ENCODE assay signal across 23 cellular contexts in genomic region chr7:7178906-7179305, GRCh38. TPM values are rescaled to one million over a fixed set of nuclear protein-coding genes. Genes with fewer than 3 reads are reported as not detected.
DNase-seq lines count a peak whose midpoint lies in the region; ATAC-seq, FAIRE-seq and TF ChIP-seq lines count a peak whose summit lies in the region.
"Had no signal": no experiment of that assay in that cellular context is flagged by ENCODE, and none has a peak within 500 bp of the region (broad histone marks: within the 10 kb centered on the region; RNA-seq: fewer than 3 reads in every experiment).

No MANE protein-coding gene starts in this region.

- DNase-seq in ELR (ENCODE audit: low read depth) (peak; percentile 67), NCI-H226 (peak; percentile 87), epithelial cell of prostate (ENCODE audit: low read depth, low spot score) (peak; percentile 89), neural crest cell (ENCODE audit: low read depth, low spot score) (no peak), upper lobe of right lung (no peak), HTR-8/SVneo (ENCODE audit: insufficient read length, low spot score) (no peak), GM19240 (ENCODE audit: insufficient read length, low spot score) (no peak), NCI-H2107 treated with DMSO at 0.1 percent for 48 hours (lab: John Stamatoyannopoulos, UW; ENCODE audit: unreplicated experiment) (no peak)
- DNase-seq: activated CD4-positive, alpha-beta T cell treated with anti-CD3 and anti-CD28 coated beads, Interleukin-2, amount 50 U/mL, for 1 hour; CD8-positive, alpha-beta memory T cell; cerebellar nuclear complex; effector CD8-positive, alpha-beta T cell; H7; islet precursor cell; midbrain; NCI-H1417 treated with DMSO at 0.1 percent for 48 hours; NCI-H2171 treated with DMSO at 0.1 percent for 48 hours; NCI-H748 treated with DMSO at 0.1 percent for 48 hours; retina; stimulated activated naive CD4-positive, alpha-beta T cell treated with Interleukin-2 at 50 U/mL for 16 hours had no signal

- no peak for ATAC-seq in upper lobe of right lung

- H3K36me3 ChIP-seq in upper lobe of right lung = no peaks in the 10 kb centered on the region
- H3K36me3 ChIP-seq: neutrophil, tibial nerve had no signal

- H3K4me3 ChIP-seq in upper lobe of right lung = no peak overlapping the region
- H3K4me3 ChIP-seq: tibial nerve had no signal

- H3K27ac ChIP-seq in epithelial cell of prostate = peak overlapping the region; percentile 99
- H3K27ac ChIP-seq in upper lobe of right lung = no peak overlapping the region
- H3K27ac ChIP-seq: neutrophil, tibial nerve had no signal

- H3K4me1 Mint-ChIP-seq in neural crest cell = peaks cover 22% of the 10 kb centered on the region

- H3K9me3 Mint-ChIP-seq in neural crest cell = no peaks in the 10 kb centered on the region
- H3K9me3 Mint-ChIP-seq: CD8-positive, alpha-beta memory T cell had no signal

- no peak overlapping the region for H3K27ac Mint-ChIP-seq in neural crest cell (ENCODE audit: unreplicated experiment)
- H3K27ac Mint-ChIP-seq: CD8-positive, alpha-beta memory T cell had no signal

- TF ChIP-seq CTCF in neural crest cell (conservative IDR thresholded peaks at IDR 0.05) (no peak), upper lobe of right lung (IDR thresholded peaks at IDR 0.05) (no peak)

- peak overlapping the region; percentile 17 for H3K4me3 Mint-ChIP-seq in neural crest cell
- H3K4me3 Mint-ChIP-seq: CD8-positive, alpha-beta memory T cell had no signal

- no peaks in the 10 kb centered on the region for H3K27me3 ChIP-seq in upper lobe of right lung
- H3K27me3 ChIP-seq: neutrophil, tibial nerve had no signal

- peaks cover 13% of the 10 kb centered on the region for H3K4me1 ChIP-seq in upper lobe of right lung

- H3K36me3 Mint-ChIP-seq in neural crest cell (ENCODE audit: low read depth) = no peaks in the 10 kb centered on the region

- FAIRE-seq in HTR-8/SVneo (lab: Jason Lieb, UNC) = no peak
- FAIRE-seq: TTC549 had no signal

- H3K27me3 Mint-ChIP-seq in neural crest cell (ENCODE audit: low read depth) = peaks cover 2% of the 10 kb centered on the region
- H3K27me3 Mint-ChIP-seq: CD8-positive, alpha-beta memory T cell had no signal

- intact Hi-C loops in upper lobe of right lung (cut with DNase I) = no loop called here

- H3K9me3 ChIP-seq in upper lobe of right lung = no peaks in the 10 kb centered on the region
- H3K9me3 ChIP-seq: neutrophil had no signal

RNA-seq across cellular contexts. Expression of gene C1GALT1, which starts 3.4 kb away (rescaled TPM):
- total RNA-seq in neural crest cell (15.0 and 15.6 TPM in 2 replicates), upper lobe of right lung (33.9 TPM)

Comparison
In these comparisons a context has a peak if more than half of its experiments do, and no peak if none do; other contexts are left out.
1. DNase-seq: peak in ELR (single experiment), NCI-H226 (single experiment) and epithelial cell of prostate (single experiment); none in neural crest cell (single experiment), upper lobe of right lung (single experiment), HTR-8/SVneo (single experiment), GM19240 (single experiment) and NCI-H2107 treated with DMSO at 0.1 percent for 48 hours (single experiment).